Comparison of ENCODE assay signal across 1 cellular context in the genomic region with DNA sequence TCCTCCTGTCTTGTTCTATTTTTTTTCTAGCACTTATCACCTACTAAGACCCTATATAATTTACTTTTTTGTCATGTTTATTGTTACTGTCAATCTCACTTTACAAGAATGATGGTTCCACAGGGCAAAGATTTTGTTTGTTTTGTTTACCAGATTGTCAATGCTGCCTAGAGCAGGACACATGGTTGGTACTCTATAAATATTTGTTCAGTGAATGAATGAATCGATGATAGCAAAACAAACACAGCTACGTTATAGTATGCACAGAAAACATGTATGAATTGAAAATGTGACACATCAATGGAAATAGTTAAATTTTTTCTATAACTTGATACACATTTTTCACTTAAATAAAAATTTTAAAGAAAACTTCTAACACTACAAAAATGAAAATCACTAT.
A peak's percentile ranks its signal among the peaks of the same experiment; 100 is the strongest.
TF ChIP-seq lines count a peak whose summit lies in the region.

No MANE protein-coding gene starts in this region.

TF ChIP-seq in HepG2, 621 proteins besides CTCF, POLR2A, EP300 and RAD21 (continued from another document and continues in another):
- peak; percentile 43; the same call in 1 of the 2 replicates for TF ChIP-seq NR2F6 (IDR thresholded peaks at IDR 0.05)
- 0 out of 2 replicates have a peak, but pooled peaks have one; percentile 24 for TF ChIP-seq NR2F6 (CRISPR knock-in tag; IDR thresholded peaks at IDR 0.05)
- peak; percentile 59; the same call in 1 of the 2 replicates for TF ChIP-seq FOXO1 (CRISPR knock-in tag; IDR thresholded peaks at IDR 0.05)
- TF ChIP-seq RCOR2 (CRISPR knock-in tag; IDR thresholded peaks at IDR 0.05) = 0 out of 2 replicates have a peak, but pooled peaks have one; percentile 39
- TF ChIP-seq NR2F2 (IDR thresholded peaks at IDR 0.05; ENCODE audit: borderline replicate concordance, low read depth) = peak; percentile 75
- peak; percentile 71 for TF ChIP-seq FOXA1 (IDR thresholded peaks at IDR 0.05)
- TF ChIP-seq FOXA1 (CRISPR knock-in tag; IDR thresholded peaks at IDR 0.05) = no peak; the same call in 1 of the 2 replicates
- TF ChIP-seq CHD4 (IDR thresholded peaks at IDR 0.05; ENCODE audit: borderline replicate concordance, low read length) = no peak
- TF ChIP-seq, protein P1, sequence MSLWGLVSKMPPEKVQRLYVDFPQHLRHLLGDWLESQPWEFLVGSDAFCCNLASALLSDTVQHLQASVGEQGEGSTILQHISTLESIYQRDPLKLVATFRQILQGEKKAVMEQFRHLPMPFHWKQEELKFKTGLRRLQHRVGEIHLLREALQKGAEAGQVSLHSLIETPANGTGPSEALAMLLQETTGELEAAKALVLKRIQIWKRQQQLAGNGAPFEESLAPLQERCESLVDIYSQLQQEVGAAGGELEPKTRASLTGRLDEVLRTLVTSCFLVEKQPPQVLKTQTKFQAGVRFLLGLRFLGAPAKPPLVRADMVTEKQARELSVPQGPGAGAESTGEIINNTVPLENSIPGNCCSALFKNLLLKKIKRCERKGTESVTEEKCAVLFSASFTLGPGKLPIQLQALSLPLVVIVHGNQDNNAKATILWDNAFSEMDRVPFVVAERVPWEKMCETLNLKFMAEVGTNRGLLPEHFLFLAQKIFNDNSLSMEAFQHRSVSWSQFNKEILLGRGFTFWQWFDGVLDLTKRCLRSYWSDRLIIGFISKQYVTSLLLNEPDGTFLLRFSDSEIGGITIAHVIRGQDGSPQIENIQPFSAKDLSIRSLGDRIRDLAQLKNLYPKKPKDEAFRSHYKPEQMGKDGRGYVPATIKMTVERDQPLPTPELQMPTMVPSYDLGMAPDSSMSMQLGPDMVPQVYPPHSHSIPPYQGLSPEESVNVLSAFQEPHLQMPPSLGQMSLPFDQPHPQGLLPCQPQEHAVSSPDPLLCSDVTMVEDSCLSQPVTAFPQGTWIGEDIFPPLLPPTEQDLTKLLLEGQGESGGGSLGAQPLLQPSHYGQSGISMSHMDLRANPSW (CRISPR knock-in tag; IDR thresholded peaks at IDR 0.05; ENCODE audit: borderline replicate concordance) = no peak
- TF ChIP-seq PATZ1 (CRISPR knock-in tag; IDR thresholded peaks at IDR 0.05) = no peak
- TF ChIP-seq HHEX (CRISPR knock-in tag; IDR thresholded peaks at IDR 0.05) = peak; percentile 95
- no peak for TF ChIP-seq ERF (CRISPR knock-in tag; IDR thresholded peaks at IDR 0.05)
- TF ChIP-seq HOXD1 (CRISPR knock-in tag; IDR thresholded peaks at IDR 0.05) = 0 out of 2 replicates have a peak, but pooled peaks have one; percentile 47
- TF ChIP-seq, protein P2, sequence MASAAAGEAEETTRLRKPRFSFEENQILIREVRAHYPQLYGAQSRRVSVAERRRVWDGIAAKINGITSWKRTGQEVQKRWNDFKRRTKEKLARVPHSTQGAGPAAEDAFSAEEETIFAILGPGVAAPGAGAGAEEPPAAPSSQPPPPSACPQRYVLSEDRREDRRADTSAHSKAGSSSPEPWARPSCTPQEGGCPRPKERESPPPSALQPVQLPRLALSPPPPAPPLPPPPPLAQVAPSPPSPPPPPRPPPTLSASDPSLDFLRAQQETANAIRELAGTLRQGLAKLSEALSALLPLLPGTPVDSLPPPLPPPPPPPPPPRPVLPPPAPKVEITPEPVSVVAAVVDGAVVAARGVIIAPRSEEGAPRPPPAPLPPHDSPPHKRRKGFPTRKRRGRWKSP (CRISPR knock-in tag; IDR thresholded peaks at IDR 0.05) = peak; percentile 54; the same call in 1 of the 2 replicates
- no peak for TF ChIP-seq ZNF619 (CRISPR knock-in tag; IDR thresholded peaks at IDR 0.05)
- TF ChIP-seq SAP130 (CRISPR knock-in tag; IDR thresholded peaks at IDR 0.05; ENCODE audit: low read depth) = peak; percentile 44
- TF ChIP-seq, protein P3, sequence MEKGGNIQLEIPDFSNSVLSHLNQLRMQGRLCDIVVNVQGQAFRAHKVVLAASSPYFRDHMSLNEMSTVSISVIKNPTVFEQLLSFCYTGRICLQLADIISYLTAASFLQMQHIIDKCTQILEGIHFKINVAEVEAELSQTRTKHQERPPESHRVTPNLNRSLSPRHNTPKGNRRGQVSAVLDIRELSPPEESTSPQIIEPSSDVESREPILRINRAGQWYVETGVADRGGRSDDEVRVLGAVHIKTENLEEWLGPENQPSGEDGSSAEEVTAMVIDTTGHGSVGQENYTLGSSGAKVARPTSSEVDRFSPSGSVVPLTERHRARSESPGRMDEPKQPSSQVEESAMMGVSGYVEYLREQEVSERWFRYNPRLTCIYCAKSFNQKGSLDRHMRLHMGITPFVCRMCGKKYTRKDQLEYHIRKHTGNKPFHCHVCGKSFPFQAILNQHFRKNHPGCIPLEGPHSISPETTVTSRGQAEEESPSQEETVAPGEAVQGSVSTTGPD (CRISPR knock-in tag; IDR thresholded peaks at IDR 0.05) = no peak
- peak; percentile 72 for TF ChIP-seq RERE (CRISPR knock-in tag; IDR thresholded peaks at IDR 0.05; ENCODE audit: low read depth)
- peak; percentile 47; the same call in 1 of the 2 replicates for TF ChIP-seq MIER3 (CRISPR knock-in tag; IDR thresholded peaks at IDR 0.05; ENCODE audit: borderline replicate concordance)
- TF ChIP-seq ZNF180 (CRISPR knock-in tag; IDR thresholded peaks at IDR 0.05; ENCODE audit: borderline replicate concordance, low read depth) = no peak
- TF ChIP-seq MEIS1 (CRISPR knock-in tag; IDR thresholded peaks at IDR 0.05; ENCODE audit: borderline replicate concordance) = peak; percentile 34; the same call in 1 of the 2 replicates
- TF ChIP-seq NAIF1 (CRISPR knock-in tag; IDR thresholded peaks at IDR 0.05; ENCODE audit: borderline replicate concordance) = no peak
- no peak for TF ChIP-seq ZBTB8A (CRISPR knock-in tag; IDR thresholded peaks at IDR 0.05; ENCODE audit: borderline replicate concordance, low read depth)
- 0 out of 2 replicates have a peak, but pooled peaks have one; percentile 58 for TF ChIP-seq ZNF503 (CRISPR knock-in tag; IDR thresholded peaks at IDR 0.05)
- TF ChIP-seq RXRB (CRISPR knock-in tag; IDR thresholded peaks at IDR 0.05; ENCODE audit: borderline replicate concordance) = 0 out of 2 replicates have a peak, but pooled peaks have one; percentile 63
- no peak for TF ChIP-seq KDM2A (CRISPR knock-in tag; IDR thresholded peaks at IDR 0.05; ENCODE audit: borderline replicate concordance, low read depth)
- TF ChIP-seq ZNF670 (CRISPR knock-in tag; IDR thresholded peaks at IDR 0.05; ENCODE audit: borderline replicate concordance) = no peak
- peak; percentile 43; the same call in 1 of the 2 replicates for TF ChIP-seq SALL1 (CRISPR knock-in tag; IDR thresholded peaks at IDR 0.05)
- TF ChIP-seq ZNF790 (CRISPR knock-in tag; IDR thresholded peaks at IDR 0.05; ENCODE audit: borderline replicate concordance) = no peak
- TF ChIP-seq ZBTB20 (CRISPR knock-in tag; IDR thresholded peaks at IDR 0.05; ENCODE audit: borderline replicate concordance, low read depth) = peak; percentile 95; the same call in 1 of the 2 replicates
- peak; percentile 43; the same call in 1 of the 2 replicates for TF ChIP-seq NCOA2 (CRISPR knock-in tag; IDR thresholded peaks at IDR 0.05)
- TF ChIP-seq ZNF224 (CRISPR knock-in tag; IDR thresholded peaks at IDR 0.05) = no peak
- peak; percentile 77; the same call in 1 of the 2 replicates for TF ChIP-seq MEIS2 (CRISPR knock-in tag; IDR thresholded peaks at IDR 0.05)
- peak; percentile 49; the same call in 1 of the 2 replicates for TF ChIP-seq KAT2B (IDR thresholded peaks at IDR 0.05; ENCODE audit: borderline replicate concordance, low read depth, low read length)
- TF ChIP-seq MED1 (CRISPR knock-in tag; IDR thresholded peaks at IDR 0.05) = peak; percentile 59
- TF ChIP-seq HNRNPUL1 (IDR thresholded peaks at IDR 0.05; ENCODE audit: low read depth, low read length) = no peak
- TF ChIP-seq, protein P4, sequence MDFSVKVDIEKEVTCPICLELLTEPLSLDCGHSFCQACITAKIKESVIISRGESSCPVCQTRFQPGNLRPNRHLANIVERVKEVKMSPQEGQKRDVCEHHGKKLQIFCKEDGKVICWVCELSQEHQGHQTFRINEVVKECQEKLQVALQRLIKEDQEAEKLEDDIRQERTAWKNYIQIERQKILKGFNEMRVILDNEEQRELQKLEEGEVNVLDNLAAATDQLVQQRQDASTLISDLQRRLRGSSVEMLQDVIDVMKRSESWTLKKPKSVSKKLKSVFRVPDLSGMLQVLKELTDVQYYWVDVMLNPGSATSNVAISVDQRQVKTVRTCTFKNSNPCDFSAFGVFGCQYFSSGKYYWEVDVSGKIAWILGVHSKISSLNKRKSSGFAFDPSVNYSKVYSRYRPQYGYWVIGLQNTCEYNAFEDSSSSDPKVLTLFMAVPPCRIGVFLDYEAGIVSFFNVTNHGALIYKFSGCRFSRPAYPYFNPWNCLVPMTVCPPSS (IDR thresholded peaks at IDR 0.05) = no peak
- TF ChIP-seq ZNF768 (CRISPR knock-in tag; IDR thresholded peaks at IDR 0.05) = no peak
- peak; percentile 25; the same call in 1 of the 2 replicates for TF ChIP-seq CREM (IDR thresholded peaks at IDR 0.05)
- no peak for TF ChIP-seq CREM (CRISPR knock-in tag; IDR thresholded peaks at IDR 0.05)
- TF ChIP-seq FOSL1 (CRISPR knock-in tag; IDR thresholded peaks at IDR 0.05; ENCODE audit: borderline replicate concordance) = no peak
- no peak for TF ChIP-seq GMEB1 (CRISPR knock-in tag; IDR thresholded peaks at IDR 0.05; ENCODE audit: borderline replicate concordance)
- peak; percentile 91 for TF ChIP-seq ZNF24 (IDR thresholded peaks at IDR 0.05)
- peak; percentile 88; the same call in 1 of the 2 replicates for TF ChIP-seq TBX3 (IDR thresholded peaks at IDR 0.05; ENCODE audit: borderline replicate concordance)
- TF ChIP-seq ZKSCAN8 (CRISPR knock-in tag; IDR thresholded peaks at IDR 0.05; ENCODE audit: borderline replicate concordance) = peak; percentile 64; the same call in 1 of the 2 replicates
